15 cellular contexts compared by ENCODE assay signal in genomic region chr2:43088148-43089073, GRCh38.
DNase-seq lines count a peak whose midpoint lies in the region; ATAC-seq, FAIRE-seq and TF ChIP-seq lines count a peak whose summit lies in the region.
"Had no signal": no experiment of that assay in that cellular context is flagged by ENCODE, and none has a peak within 500 bp of the region (broad histone marks: within the 10 kb centered on the region; RNA-seq: fewer than 3 reads in every experiment).

No MANE protein-coding gene starts in this region.

- no peak for ATAC-seq in K562
- ATAC-seq in naive thymus-derived CD4-positive, alpha-beta T cell: no peak
- ATAC-seq in GM18858 (IDR thresholded peaks at IDR 0.05; ENCODE audit: unreplicated experiment): no peak
- no peak for ATAC-seq in upper lobe of right lung
- ATAC-seq in HG03469 (IDR thresholded peaks at IDR 0.05; ENCODE audit: unreplicated experiment): no peak

- dilution Hi-C loops in keratinocyte (cut with MboI; ENCODE audit: extremely low pct_ligation_motif_present, low sequenced_read_pairs): no loop called here

- H3K36me3 ChIP-seq in HUES48 (ENCODE audit: control insufficient read depth, insufficient read depth, low read length): no peaks in the 10 kb centered on the region
- no peaks in the 10 kb centered on the region for H3K36me3 ChIP-seq in K562 (ENCODE audit: control insufficient read depth, insufficient read depth, low read length)
- no peaks in the 10 kb centered on the region for H3K36me3 ChIP-seq in keratinocyte (ENCODE audit: control insufficient read depth in 2 of 2, extremely low read depth in 1 of 2, insufficient read depth in 2 of 2, low read length in 2 of 2)
- H3K36me3 ChIP-seq in naive thymus-derived CD4-positive, alpha-beta T cell (ENCODE audit: control insufficient read depth in 2 of 3, insufficient read depth in 3 of 3, low read length in 3 of 3): no peaks in the 10 kb centered on the region
- H3K36me3 ChIP-seq in upper lobe of right lung: no peaks in the 10 kb centered on the region

- H3K27ac ChIP-seq in HUES48 (ENCODE audit: low read depth, low read length): peak overlapping the region; percentile 73
- H3K27ac ChIP-seq in K562 (ENCODE audit: extremely low read depth, low read depth, low read length): no peak overlapping the region
- peak overlapping the region; percentile 91 for H3K27ac ChIP-seq in keratinocyte (ENCODE audit: control insufficient read depth, insufficient read depth, low read length)
- H3K27ac ChIP-seq in skin epidermis: peak overlapping the region in 15 of 21 experiments; percentile 35 to 95 (median 87)
- no peak overlapping the region for H3K27ac ChIP-seq in naive thymus-derived CD4-positive, alpha-beta T cell (ENCODE audit: low read depth, low read length)
- H3K27ac ChIP-seq in upper lobe of right lung: no peak overlapping the region

- no peak for TF ChIP-seq EP300 in K562 (IDR thresholded peaks at IDR 0.05; ENCODE audit: low read length)

- no peak for TF ChIP-seq RAD21 in K562 (CRISPR knock-in tag; conservative IDR thresholded peaks at IDR 0.05 in 1 of 2, IDR thresholded peaks at IDR 0.05 in 1 of 2)

- no peak overlapping the region for H3K4me2 ChIP-seq in K562 (ENCODE audit: insufficient read depth, low read length)
- no peak overlapping the region for H3K4me2 ChIP-seq in keratinocyte (ENCODE audit: control insufficient read depth, extremely low read depth, insufficient read depth, low read depth, low read length)

- in situ Hi-C loops in K562 (cut with MboI): no loop called here

- CTCF ChIA-PET in K562 (lab: Yijun Ruan, JAX; ENCODE audit: low intra/inter-chr PET ratio): no interaction called here
- CTCF ChIA-PET in naive thymus-derived CD4-positive, alpha-beta T cell (lab: Charles Lee): interaction anchor here (0.9 kb wide), 1 partner anchor 76 kb away, joined by 4 read pairs; no protein-coding TSS in a partner anchor

- no peak for TF ChIP-seq CTCF in K562 (IDR thresholded peaks at IDR 0.05 in 2 of 3, conservative IDR thresholded peaks at IDR 0.05 in 1 of 3; ENCODE audit: insufficient read depth in 2 of 3, low read depth in 1 of 3, low read length in 3 of 3)
- TF ChIP-seq CTCF in keratinocyte (optimal IDR thresholded peaks at IDR 0.05 in 1 of 3, IDR thresholded peaks at IDR 0.05 in 1 of 3, conservative IDR thresholded peaks at IDR 0.05 in 1 of 3; ENCODE audit: extremely low read depth in 1 of 3, insufficient read depth in 2 of 3, low read length in 3 of 3): no peak
- TF ChIP-seq CTCF in upper lobe of right lung (IDR thresholded peaks at IDR 0.05): no peak

- DNase-seq in K562 (ENCODE audit: extremely low read depth in 1 of 4, low spot score in 3 of 4) (no peak), keratinocyte (ENCODE audit: low read depth, low spot score) (no peak), upper lobe of right lung (no peak)
- no peak for DNase-seq in naive thymus-derived CD4-positive, alpha-beta T cell
- DNase-seq: activated CD4-positive, alpha-beta T cell treated with anti-CD3 and anti-CD28 coated beads for 4 hours; activated effector memory CD4-positive, alpha-beta T cell treated with Interleukin-2 at 50 U/mL for 16 hours; CD4-positive, CD25-positive, alpha-beta regulatory T cell; glutamatergic neuron; GOT3; NCI-H1694 treated with DMSO at 0.1 percent for 48 hours; NK-92 treated with Interleukin-12 subunit alpha and Interleukin-12 subunit beta, amount 100 ng/mL, for 24 hours had no signal

- H3K36me3 Mint-ChIP-seq in naive thymus-derived CD4-positive, alpha-beta T cell: peaks cover 3 to 25% (median 13%) of the 10 kb centered on the region in 5 donors
- H3K36me3 Mint-ChIP-seq: CD4-positive, CD25-positive, alpha-beta regulatory T cell had no signal

- no peaks in the 10 kb centered on the region for H3K9me1 ChIP-seq in K562 (ENCODE audit: control insufficient read depth, insufficient read depth, low read length)
- no peaks in the 10 kb centered on the region for H3K9me1 ChIP-seq in keratinocyte (ENCODE audit: control insufficient read depth, extremely low read depth, insufficient read depth, low read length)

- no peaks in the 10 kb centered on the region for H3K79me2 ChIP-seq in K562 (ENCODE audit: control insufficient read depth, insufficient read depth, low read length)
- H3K79me2 ChIP-seq in keratinocyte (ENCODE audit: control insufficient read depth, insufficient read depth, low read length): no peaks in the 10 kb centered on the region

- H2AFZ ChIP-seq in K562 (ENCODE audit: low read depth, low read length): peak overlapping the region; percentile 8; the same call in 1 of the 2 replicates
- H2AFZ ChIP-seq in keratinocyte (ENCODE audit: control insufficient read depth, low read length): no peak overlapping the region

- H3K27me3 ChIP-seq in HUES48 (ENCODE audit: control insufficient read depth, insufficient read depth, low read length) (no peaks in the 10 kb centered on the region), K562 (ENCODE audit: control insufficient read depth in 2 of 2, insufficient read depth in 2 of 2, low read length in 2 of 2) (no peaks in the 10 kb centered on the region), keratinocyte (ENCODE audit: control insufficient read depth, extremely low read depth, insufficient read depth, low read length) (no peaks in the 10 kb centered on the region), upper lobe of right lung (no peaks in the 10 kb centered on the region)
- H3K27me3 ChIP-seq in naive thymus-derived CD4-positive, alpha-beta T cell (ENCODE audit: control insufficient read depth in 2 of 2, insufficient read depth in 2 of 2, low read length in 2 of 2): no peaks in the 10 kb centered on the region

- no peak overlapping the region for H3K9ac ChIP-seq in HUES48 (ENCODE audit: low read depth, low read length)
- H3K9ac ChIP-seq in K562 (ENCODE audit: insufficient read depth in 1 of 2, low read depth in 2 of 2, low read length in 2 of 2): no peak overlapping the region
- peak overlapping the region; percentile 68 for H3K9ac ChIP-seq in keratinocyte (ENCODE audit: control insufficient read depth, extremely low read depth, insufficient read depth, low read length)

- H4K20me1 ChIP-seq in K562 (replicated peaks; ENCODE audit: control insufficient read depth, insufficient read depth, low read length) (no peaks in the 10 kb centered on the region), keratinocyte (ENCODE audit: control insufficient read depth, extremely low read depth, insufficient read depth, low read length) (no peaks in the 10 kb centered on the region)

- H3K9me3 ChIP-seq in HUES48 (ENCODE audit: control insufficient read depth, insufficient read depth, low read length) (peaks cover 8% of the 10 kb centered on the region), K562 (replicated peaks; ENCODE audit: control insufficient read depth, insufficient read depth, low read depth, low read length) (peaks cover 2% of the 10 kb centered on the region; the same call in 1 of the 2 replicates), keratinocyte (ENCODE audit: control insufficient read depth, low read depth, low read length) (peaks cover 7% of the 10 kb centered on the region), upper lobe of right lung (peaks cover 5% of the 10 kb centered on the region)
- H3K9me3 ChIP-seq in naive thymus-derived CD4-positive, alpha-beta T cell (ENCODE audit: control insufficient read depth in 2 of 3, low read length in 3 of 3): no peaks in the 10 kb centered on the region

- POLR2A ChIA-PET in K562 (lab: Yijun Ruan, JAX): interaction anchor here (0.8 kb wide), 1 partner anchor 10 kb away, joined by 4 read pairs; no protein-coding TSS in a partner anchor
- POLR2A ChIA-PET in naive thymus-derived CD4-positive, alpha-beta T cell (lab: Charles Lee): no interaction called here

- H3K4me1 Mint-ChIP-seq in naive thymus-derived CD4-positive, alpha-beta T cell: peaks cover 0 to 21% (median 17%) of the 10 kb centered on the region in 7 donors

- peaks cover 0 to 1% (median 0%) of the 10 kb centered on the region in 5 donors for H3K27me3 Mint-ChIP-seq in naive thymus-derived CD4-positive, alpha-beta T cell

- no TSS peak for BruUV-seq in K562 (replicated peaks; lab: Mats Ljungman, UMichigan)

- H3K9me3 Mint-ChIP-seq in naive thymus-derived CD4-positive, alpha-beta T cell: peaks cover 0 to 27% (median 7%) of the 10 kb centered on the region in 11 donors

- peaks cover 23% of the 10 kb centered on the region for H3K4me1 ChIP-seq in HUES48 (ENCODE audit: control insufficient read depth, insufficient read depth, low read length)
- peaks cover 4 to 15% of the 10 kb centered on the region in 2 experiments; a peak in 4 of 5 replicates for H3K4me1 ChIP-seq in K562 (replicated peaks in 1 of 2; ENCODE audit: control insufficient read depth in 2 of 2, insufficient read depth in 2 of 2, low read length in 2 of 2)
- H3K4me1 ChIP-seq in keratinocyte (ENCODE audit: control insufficient read depth, extremely low read depth, insufficient read depth, low read length): peaks cover 49% of the 10 kb centered on the region
- no peaks in the 10 kb centered on the region for H3K4me1 ChIP-seq in naive thymus-derived CD4-positive, alpha-beta T cell (ENCODE audit: control insufficient read depth in 2 of 2, insufficient read depth in 2 of 2, low read length in 2 of 2)
- peaks cover 42% of the 10 kb centered on the region for H3K4me1 ChIP-seq in upper lobe of right lung

- no peak overlapping the region for H3K4me3 Mint-ChIP-seq in naive thymus-derived CD4-positive, alpha-beta T cell
- H3K4me3 Mint-ChIP-seq: CD4-positive, CD25-positive, alpha-beta regulatory T cell had no signal

- WGBS in K562 (ENCODE audit: insufficient coverage, low coverage, missing lambda C conversion rate): 28% methylated on average over 3 of the region's 3 CpGs

- no peak for TF ChIP-seq POLR2A in K562 (conservative IDR thresholded peaks at IDR 0.05)

- peak overlapping the region in 1 of 9 donors; percentile 41 for H3K27ac Mint-ChIP-seq in naive thymus-derived CD4-positive, alpha-beta T cell

- FAIRE-seq in K562 (lab: Jason Lieb, UNC) (no peak), keratinocyte (lab: Jason Lieb, UNC) (peak; percentile 48)

- H3K4me3 ChIP-seq in HUES48 (ENCODE audit: low read depth, low read length): no peak overlapping the region
- no peak overlapping the region for H3K4me3 ChIP-seq in K562
- no peak overlapping the region for H3K4me3 ChIP-seq in keratinocyte (ENCODE audit: control insufficient read depth in 2 of 3, extremely low read depth in 1 of 3, insufficient read depth in 2 of 3, low read depth in 1 of 3, low read length in 3 of 3)
- H3K4me3 ChIP-seq in skin epidermis: no peak overlapping the region
- no peak overlapping the region for H3K4me3 ChIP-seq in naive thymus-derived CD4-positive, alpha-beta T cell (ENCODE audit: low read length)
- H3K4me3 ChIP-seq in upper lobe of right lung: no peak overlapping the region

- intact Hi-C loops in K562 (cut with micrococcal nuclease): no loop called here
- intact Hi-C loops in naive thymus-derived CD4-positive, alpha-beta T cell (cut with micrococcal nuclease): no loop called here
- intact Hi-C loops in upper lobe of right lung (cut with DNase I): no loop called here

Comparison
In these comparisons a context has a peak if more than half of its experiments do, and no peak if none do; other contexts are left out.
1. H3K27ac ChIP-seq: peak in HUES48 (single experiment), keratinocyte (single experiment) and skin epidermis (15 of 21); none in K562 (single experiment), naive thymus-derived CD4-positive, alpha-beta T cell (single experiment) and upper lobe of right lung (single experiment).